ENCODE assay signal across 9 cellular contexts in the genomic region with DNA sequence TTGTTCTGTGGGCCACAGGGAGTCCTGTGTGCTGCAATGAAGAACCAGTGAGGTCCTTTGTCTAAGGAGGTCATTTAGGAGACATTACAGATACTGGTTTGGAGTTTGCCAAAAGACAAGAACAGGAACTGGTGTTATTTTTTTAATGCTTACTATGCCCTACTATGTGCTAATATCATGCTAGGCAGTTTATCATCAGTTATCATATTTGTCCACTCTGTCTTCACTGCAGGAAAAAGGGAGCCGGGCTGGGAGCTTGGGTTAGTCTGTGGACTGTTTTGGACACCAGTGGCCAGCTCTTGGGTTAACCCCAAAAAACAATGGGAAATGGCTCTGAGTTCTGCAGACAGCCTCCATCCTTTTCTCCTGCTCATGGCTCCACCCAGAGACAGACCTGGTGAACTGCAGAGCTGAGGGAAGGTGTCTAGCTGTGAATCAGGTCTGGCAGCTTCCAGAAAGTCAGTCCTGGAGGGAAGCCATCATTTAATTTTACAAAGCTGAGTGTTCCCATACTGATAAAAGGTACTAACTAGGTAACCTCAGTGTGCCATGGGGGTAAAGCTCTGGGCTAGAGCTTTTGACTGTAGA.
DNase-seq lines count a peak whose midpoint lies in the region; ATAC-seq and TF ChIP-seq lines count a peak whose summit lies in the region.
"Had no signal": no experiment of that assay in that cellular context is flagged by ENCODE, and none has a peak within 500 bp of the region (broad histone marks: within the 10 kb centered on the region; RNA-seq: fewer than 3 reads in every experiment).

No MANE protein-coding gene starts in this region.

- H3K36me3 ChIP-seq in PC-9 (ENCODE audit: low read depth), result peaks cover 24% of the 10 kb centered on the region; the same call in 1 of the 2 replicates

- H3K9me3 Mint-ChIP-seq in osteocyte (ENCODE audit: unreplicated experiment) (no peaks in the 10 kb centered on the region), CD14-positive monocyte (peaks cover 0 to 9% (median 0%) of the 10 kb centered on the region in 7 donors)

- peak; percentile 19 for ATAC-seq in GM21786 (IDR thresholded peaks at IDR 0.05; ENCODE audit: unreplicated experiment)

- BruUV-seq in PC-9 (replicated peaks; lab: Mats Ljungman, UMichigan), result no TSS peak

- CTCF ChIA-PET in PC-9 (lab: Charles Lee), result interaction anchor here (0.6 to 1.1 kb wide), 3 partner anchors 223 to 790 kb away, joined by 3 to 8 read pairs (median 3); no protein-coding TSS in a partner anchor

- no peaks in the 10 kb centered on the region for H3K4me1 ChIP-seq in PC-9 (replicated peaks; ENCODE audit: insufficient read depth)

- H3K9me2 ChIP-seq in PC-9 (ENCODE audit: insufficient read depth), result no peaks in the 10 kb centered on the region

- intact Hi-C loops in PC-9 (cut with micrococcal nuclease; ENCODE audit: unreplicated experiment) (loop anchor here (10.0 kb wide), 1 partner anchor 104 kb away; a partner anchor contains a TSS), CD14-positive monocyte (cut with micrococcal nuclease) (no loop called here)

- H3K27me3 Mint-ChIP-seq in osteocyte (ENCODE audit: unreplicated experiment) (no peaks in the 10 kb centered on the region), CD14-positive monocyte (ENCODE audit: low read depth in 3 of 3) (peaks cover 0 to 9% (median 2%) of the 10 kb centered on the region in 3 donors)

- H3K79me2 ChIP-seq in PC-9 (ENCODE audit: low read depth), result no peaks in the 10 kb centered on the region

- no peak overlapping the region for H2AFZ ChIP-seq in PC-9

- H3K27ac Mint-ChIP-seq in osteocyte (ENCODE audit: unreplicated experiment) (no peak overlapping the region), CD14-positive monocyte (no peak overlapping the region)

- peak; percentile 53 for DNase-seq in D341Med (ENCODE audit: low spot score)
- peak in 1 of 2 experiments; percentile 63 for DNase-seq in PC-9
- DNase-seq in epithelial cell of proximal tubule (ENCODE audit: low read depth), result no peak
- no peak for DNase-seq in osteocyte (ENCODE audit: extremely low spot score, unreplicated experiment)
- no peak for DNase-seq in CD14-positive monocyte (ENCODE audit: low spot score)
- DNase-seq in NCI-H187 treated with DMSO at 0.1 percent for 48 hours (lab: John Stamatoyannopoulos, UW), result no peak
- no peak for DNase-seq in medulla oblongata (ENCODE audit: extremely low spot score)

- H3K36me3 Mint-ChIP-seq in osteocyte (ENCODE audit: unreplicated experiment), result peaks cover 47% of the 10 kb centered on the region
- peaks cover 64 to 85% of the 10 kb centered on the region in 2 donors for H3K36me3 Mint-ChIP-seq in CD14-positive monocyte

- H4K20me1 ChIP-seq in PC-9 (ENCODE audit: insufficient read depth), result peaks cover 16% of the 10 kb centered on the region; the same call in 1 of the 2 replicates

- H3K4me3 ChIP-seq in PC-9, result no peak overlapping the region
- H3K4me3 ChIP-seq in epithelial cell of proximal tubule (ENCODE audit: low read depth, low read length), result no peak overlapping the region
- H3K4me3 ChIP-seq: lung had no signal

- POLR2A ChIA-PET in PC-9 (lab: Charles Lee; ENCODE audit: unreplicated experiment), result interaction anchor here (0.7 kb wide), 1 partner anchor 28 kb away, joined by 6 read pairs; no protein-coding TSS in a partner anchor

- H3F3A ChIP-seq in PC-9 (ENCODE audit: insufficient read depth, low read depth), result peaks cover 11% of the 10 kb centered on the region; the same call in 1 of the 2 replicates

- no peak overlapping the region for H3K27ac ChIP-seq in PC-9

- H3K4me1 Mint-ChIP-seq in osteocyte (ENCODE audit: unreplicated experiment) (no peaks in the 10 kb centered on the region), CD14-positive monocyte (peaks cover 24% of the 10 kb centered on the region)

- H3K4me2 ChIP-seq in PC-9, result no peak overlapping the region

- no peaks in the 10 kb centered on the region for H3K9me3 ChIP-seq in PC-9 (ENCODE audit: insufficient read depth, low read depth)

- H3K4me3 Mint-ChIP-seq in osteocyte (ENCODE audit: unreplicated experiment), result no peak overlapping the region
- no peak overlapping the region for H3K4me3 Mint-ChIP-seq in CD14-positive monocyte

- TF ChIP-seq CTCF in PC-9 (conservative IDR thresholded peaks at IDR 0.05) (peak; percentile 66), epithelial cell of proximal tubule (conservative IDR thresholded peaks at IDR 0.05; ENCODE audit: low read depth, low read length) (peak; percentile 63), osteocyte (IDR thresholded peaks at IDR 0.05) (peak; percentile 26), CD14-positive monocyte (IDR thresholded peaks at IDR 0.05) (no peak)

- no peaks in the 10 kb centered on the region for H3K27me3 ChIP-seq in PC-9 (ENCODE audit: insufficient read depth, low read depth)
